In the genomic region with DNA sequence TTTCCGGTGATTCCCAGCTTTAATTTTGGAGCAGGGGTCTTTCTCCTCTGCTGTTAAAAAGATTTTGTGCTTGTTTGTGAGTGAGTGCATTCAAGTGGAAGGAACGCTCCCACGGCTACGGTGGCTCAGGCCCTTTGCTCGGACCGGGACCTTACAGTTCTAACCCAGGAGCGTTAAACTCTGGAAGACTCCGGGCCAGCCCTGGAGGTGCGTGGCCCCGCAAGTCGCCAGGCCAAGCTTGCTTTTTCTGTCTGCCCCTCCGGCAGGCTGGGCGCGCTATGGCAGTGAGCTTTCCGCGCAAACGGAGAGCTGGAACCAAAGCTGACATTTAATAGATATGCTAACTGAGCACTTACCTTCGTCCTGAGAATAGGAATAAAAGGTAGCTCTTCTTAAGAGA, we compare ENCODE assay signal across 17 cellular contexts. TPM values are rescaled to one million over a fixed set of nuclear protein-coding genes. Genes with fewer than 3 reads are reported as not detected.
DNase-seq lines count a peak whose midpoint lies in the region; ATAC-seq and TF ChIP-seq lines count a peak whose summit lies in the region.
"Had no signal": no experiment of that assay in that cellular context is flagged by ENCODE, and none has a peak within 500 bp of the region (broad histone marks: within the 10 kb centered on the region; RNA-seq: fewer than 3 reads in every experiment).

No MANE protein-coding gene starts in this region.

- DNase-seq in IMR-90 (no peak), hepatocyte (ENCODE audit: low spot score) (no peak), myocyte (ENCODE audit: low read depth) (peak; percentile 24), omental fat pad (ENCODE audit: low spot score) (no peak), germinal center (ENCODE audit: low spot score) (no peak), testis (no peak)
- DNase-seq in activated effector memory CD4-positive, alpha-beta T cell treated with Interleukin-2 at 50 U/mL for 16 hours, result no peak
- DNase-seq: activated CD4-positive, alpha-beta T cell treated with anti-CD3 and anti-CD28 coated beads for 4 hours; activated effector memory CD4-positive, alpha-beta T cell treated with anti-CD3 and anti-CD28 coated beads, Interleukin-2, amount 50 U/mL, for 16 hours; DMS79 treated with DMSO at 0.1 percent for 48 hours; left colon; MV-4-11; NCI-H146; small intestine; transverse colon had no signal

- H3K79me2 ChIP-seq in hepatocyte, result peaks cover 26% of the 10 kb centered on the region

- H3K4me1 ChIP-seq in IMR-90 (ENCODE audit: control insufficient read depth, insufficient read depth, low read length), result peaks cover 2% of the 10 kb centered on the region; the same call in 1 of the 2 replicates
- H3K4me1 ChIP-seq in hepatocyte (ENCODE audit: insufficient read depth), result no peaks in the 10 kb centered on the region
- peaks cover 4% of the 10 kb centered on the region for H3K4me1 ChIP-seq in testis
- H3K4me1 ChIP-seq: BLaER1 treated with 17β-estradiol and CSF1 and Interleukin-3, amounts not matched to agents 10 nM and 100 nM had no signal

- POLR2A ChIA-PET in IMR-90 (lab: Charles Lee; ENCODE audit: unreplicated experiment), result no interaction called here

- no peaks in the 10 kb centered on the region for H3K9me1 ChIP-seq in IMR-90 (ENCODE audit: insufficient read depth, low read length)

- H3K4me2 ChIP-seq in IMR-90 (ENCODE audit: low read depth, low read length) (no peak overlapping the region), hepatocyte (peak overlapping the region; percentile 91)
- H3K4me2 ChIP-seq: BLaER1 treated with 17β-estradiol and CSF1 and Interleukin-3, amounts not matched to agents 10 nM and 100 nM had no signal

- H2BK5ac ChIP-seq in IMR-90 (ENCODE audit: low read depth, low read length, poor library complexity, severe bottlenecking), result no peak overlapping the region

- 3% methylated on average over 7 of the region's 18 CpGs; no CpG with 5 or more reads in 1 of the 2 experiments for WGBS in IMR-90 (ENCODE audit: extremely low coverage in 2 of 2, insufficient read length in 1 of 2), 2 experiments
- 12% methylated on average over 18 of the region's 18 CpGs for WGBS in hepatocyte (ENCODE audit: low lambda C conversion rate, missing lambda C conversion rate)
- WGBS in testis, 2 donors, result 4 to 6% methylated on average over 17 to 18 of the region's 18 CpGs

- peak overlapping the region; percentile 35 for H2AK9ac ChIP-seq in IMR-90 (replicated peaks; ENCODE audit: low read depth, low read length, poor library complexity)

- no peak overlapping the region for H4K8ac ChIP-seq in IMR-90 (ENCODE audit: low read depth in 2 of 2, low read length in 2 of 2)

- H3K9me2 ChIP-seq in hepatocyte (replicated peaks; ENCODE audit: insufficient read depth), result no peaks in the 10 kb centered on the region

- no peaks in the 10 kb centered on the region for H3K79me1 ChIP-seq in IMR-90 (ENCODE audit: low read depth in 1 of 2, low read length in 2 of 2)

- H3K9me3 ChIP-seq in IMR-90 (ENCODE audit: control insufficient read depth, insufficient read depth, low read length), result peaks cover 7% of the 10 kb centered on the region
- no peaks in the 10 kb centered on the region for H3K9me3 ChIP-seq in hepatocyte (ENCODE audit: low read depth)
- H3K9me3 ChIP-seq in testis, result no peaks in the 10 kb centered on the region
- H3K9me3 ChIP-seq: transverse colon had no signal

- H2AFZ ChIP-seq in IMR-90 (replicated peaks; ENCODE audit: low read length, poor library complexity), result peak overlapping the region; percentile 10
- peak overlapping the region; percentile 23 for H2AFZ ChIP-seq in hepatocyte

- no peak overlapping the region for H3K4ac ChIP-seq in IMR-90 (ENCODE audit: low read depth, low read length)

- H4K5ac ChIP-seq in IMR-90 (ENCODE audit: low read depth, low read length), result no peak overlapping the region

- CTCF ChIA-PET in IMR-90 (lab: Yijun Ruan, JAX), result no interaction called here

- no peak overlapping the region for H2BK120ac ChIP-seq in IMR-90 (ENCODE audit: low read depth, low read length)

- no peak overlapping the region for H3K23ac ChIP-seq in IMR-90 (ENCODE audit: low read depth, low read length)

- H2BK15ac ChIP-seq in IMR-90 (ENCODE audit: low read depth, low read length), result no peak overlapping the region

- intact Hi-C loops in IMR-90 (cut with micrococcal nuclease), result no loop called here
- intact Hi-C loops in testis (cut with DNase I; ENCODE audit: low total_unique reads), result no loop called here

- TF ChIP-seq POLR2A in IMR-90 (IDR thresholded peaks at IDR 0.05; ENCODE audit: low read depth, low read length) (no peak), testis (IDR thresholded peaks at IDR 0.05) (no peak)

- H4K91ac ChIP-seq in IMR-90 (ENCODE audit: insufficient read depth, low read depth, low read length), result no peak overlapping the region

- H2AK5ac ChIP-seq in IMR-90 (ENCODE audit: low read depth, low read length), result no peak overlapping the region

- no peak for TF ChIP-seq RAD21 in IMR-90 (IDR thresholded peaks at IDR 0.05; ENCODE audit: low read length)

- TF ChIP-seq CTCF in IMR-90 (conservative IDR thresholded peaks at IDR 0.05; ENCODE audit: low read depth, low read length) (no peak), hepatocyte (IDR thresholded peaks at IDR 0.05; ENCODE audit: poor library complexity) (no peak), omental fat pad (IDR thresholded peaks at IDR 0.05) (no peak), testis (IDR thresholded peaks at IDR 0.05) (no peak)

- peaks cover 67% of the 10 kb centered on the region for H3K27me3 ChIP-seq in IMR-90 (ENCODE audit: control insufficient read depth, insufficient read depth, low read length)
- H3K27me3 ChIP-seq in hepatocyte, result peaks cover 50% of the 10 kb centered on the region
- H3K27me3 ChIP-seq in testis, result no peaks in the 10 kb centered on the region

- no peak for ATAC-seq in IMR-90 (ENCODE audit: low read depth)
- no peak for ATAC-seq in omental fat pad (ENCODE audit: low FRiP score)

- H3K56ac ChIP-seq in IMR-90 (ENCODE audit: extremely low read depth, insufficient read depth, low read length), result no peak overlapping the region

- H4K20me1 ChIP-seq in IMR-90 (ENCODE audit: insufficient read depth, low read length), result 0 out of 2 replicates have a peak, but pooled peaks cover 5% of the 10 kb centered on the region
- H4K20me1 ChIP-seq in hepatocyte (ENCODE audit: insufficient read depth, poor library complexity, severe bottlenecking), result no peaks in the 10 kb centered on the region

- no peak overlapping the region for H3K14ac ChIP-seq in IMR-90 (replicated peaks; ENCODE audit: low read depth, low read length)

- H2BK20ac ChIP-seq in IMR-90 (ENCODE audit: low read depth, low read length), result no peak overlapping the region

- in situ Hi-C loops in IMR-90 (cut with MboI; ENCODE audit: low sequenced_read_pairs), result loop anchor here (25.0 kb wide), 2 partner anchors 646 to 1396 kb away; no protein-coding TSS in a partner anchor

- no peak overlapping the region for H3K18ac ChIP-seq in IMR-90 (ENCODE audit: low read depth, low read length)

- no peak overlapping the region for H3K9ac ChIP-seq in IMR-90 (ENCODE audit: low read depth, low read length)
- H3K9ac ChIP-seq: BLaER1 treated with 17β-estradiol and CSF1 and Interleukin-3, amounts not matched to agents 10 nM and 100 nM had no signal

- BruUV-seq in IMR-90 (replicated peaks; lab: Mats Ljungman, UMichigan), result no TSS peak

- no peak overlapping the region for H3K4me3 ChIP-seq in IMR-90 (ENCODE audit: insufficient read depth, low read depth, low read length)
- H3K4me3 ChIP-seq in hepatocyte, result peak overlapping the region; percentile 32
- no peak overlapping the region for H3K4me3 ChIP-seq in testis
- H3K4me3 ChIP-seq: BLaER1 treated with 17β-estradiol and CSF1 and Interleukin-3, amounts not matched to agents 10 nM and 100 nM; SK-N-MC; transverse colon had no signal

- H3K36me3 ChIP-seq in IMR-90 (ENCODE audit: control insufficient read depth, insufficient read depth, low read length) (no peaks in the 10 kb centered on the region), hepatocyte (replicated peaks; ENCODE audit: insufficient read depth, low read depth) (no peaks in the 10 kb centered on the region), testis (ENCODE audit: low read depth, missing control alignments) (no peaks in the 10 kb centered on the region)
- H3K36me3 ChIP-seq: BLaER1 treated with 17β-estradiol and CSF1 and Interleukin-3, amounts not matched to agents 10 nM and 100 nM; transverse colon had no signal

- H3K27ac ChIP-seq in IMR-90 (ENCODE audit: insufficient read depth, low read length), result no peak overlapping the region
- H3K27ac ChIP-seq in hepatocyte, result peak overlapping the region; percentile 91
- H3K27ac ChIP-seq in testis, result no peak overlapping the region
- H3K27ac ChIP-seq: BLaER1 treated with 17β-estradiol and CSF1 and Interleukin-3, amounts not matched to agents 10 nM and 100 nM; SK-N-MC; transverse colon had no signal

- dilution Hi-C loops in IMR-90 (cut with HindIII; ENCODE audit: low sequenced_read_pairs, unreplicated experiment), result no loop called here

TF ChIP-seq in IMR-90, 13 proteins besides CTCF, POLR2A, EP300 and RAD21 (continues in another document):
- TF ChIP-seq CHD1 (IDR thresholded peaks at IDR 0.05; ENCODE audit: low read depth, low read length), result no peak
- no peak for TF ChIP-seq CEBPB (IDR thresholded peaks at IDR 0.05; ENCODE audit: low read depth, low read length)
- no peak for TF ChIP-seq NFE2L2 (IDR thresholded peaks at IDR 0.05; ENCODE audit: low read depth, low read length)
- TF ChIP-seq, protein P1, sequence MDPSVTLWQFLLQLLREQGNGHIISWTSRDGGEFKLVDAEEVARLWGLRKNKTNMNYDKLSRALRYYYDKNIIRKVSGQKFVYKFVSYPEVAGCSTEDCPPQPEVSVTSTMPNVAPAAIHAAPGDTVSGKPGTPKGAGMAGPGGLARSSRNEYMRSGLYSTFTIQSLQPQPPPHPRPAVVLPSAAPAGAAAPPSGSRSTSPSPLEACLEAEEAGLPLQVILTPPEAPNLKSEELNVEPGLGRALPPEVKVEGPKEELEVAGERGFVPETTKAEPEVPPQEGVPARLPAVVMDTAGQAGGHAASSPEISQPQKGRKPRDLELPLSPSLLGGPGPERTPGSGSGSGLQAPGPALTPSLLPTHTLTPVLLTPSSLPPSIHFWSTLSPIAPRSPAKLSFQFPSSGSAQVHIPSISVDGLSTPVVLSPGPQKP (IDR thresholded peaks at IDR 0.05; ENCODE audit: borderline replicate concordance, low read depth, low read length), result no peak
- no peak for TF ChIP-seq FOS (IDR thresholded peaks at IDR 0.05; ENCODE audit: low read depth, low read length)
- no peak for TF ChIP-seq SMC3 (IDR thresholded peaks at IDR 0.05; ENCODE audit: low read depth, low read length)
- TF ChIP-seq BHLHE40 (IDR thresholded peaks at IDR 0.05; ENCODE audit: low read depth, low read length), result no peak

RNA-seq across cellular contexts. Expression of gene PITX2, which starts 18.3 kb away (rescaled TPM):
- total RNA-seq in IMR-90 (2012; rRNA removed), result 3.0 and 3.6 TPM in 2 replicates
- 6.3 and 7.0 TPM in 2 replicates for polyA plus RNA-seq in IMR-90 (2012; rRNA removed)
- polyA plus RNA-seq in IMR-90 (2012; cell fraction: cytosol; rRNA removed), result 4.4 and 4.5 TPM in 2 replicates
- 8.4 and 11.1 TPM in 2 replicates for polyA plus RNA-seq in IMR-90 (2012; cell fraction: nucleus; rRNA removed; ENCODE audit: low replicate concordance)
- 80.5 and 99.2 TPM in 2 replicates for total RNA-seq in hepatocyte
- 142 and 147 TPM in 2 replicates for polyA plus RNA-seq in hepatocyte
- total RNA-seq in myocyte, result 66.1 and 140 TPM in 2 replicates
- 61.1 TPM for polyA plus RNA-seq in myocyte (2012)
- total RNA-seq in omental fat pad, result under 1 TPM in 2 of 4 donors, not detected in 2; 0.28 to 0.36 TPM
- total RNA-seq in testis, result 1 to 10 TPM in 1 of 2 donors, under 1 TPM in 1; 0.93 to 2.3 TPM
- polyA plus RNA-seq in testis (ENCODE audit: insufficient read depth, low read depth, low replicate concordance), result 2.6 TPM

Comparison
In these comparisons a context has a peak if more than half of its experiments do, and no peak if none do; other contexts are left out.
1. RNA of gene PITX2, which starts 18.3 kb away (total RNA-seq): 66.1 to 140 TPM in myocyte and 80.5 to 99.2 TPM in hepatocyte; 3.0 to 3.6 TPM in IMR-90, 0.93 to 2.3 TPM in testis and 0.28 to 0.36 TPM in omental fat pad; every median in the first group is over 10 times any median in the second.